ENCODE assay signal across 28 cellular contexts in genomic region chr12:124831590-124831989, GRCh38.
"Had no signal": no experiment of that assay in that cellular context is flagged by ENCODE, and none has a peak within 500 bp of the region (broad histone marks: within the 10 kb centered on the region; RNA-seq: fewer than 3 reads in every experiment).

No MANE protein-coding gene starts in this region.

- ATAC-seq: activated naive CD8-positive, alpha-beta T cell treated with anti-CD3 and anti-CD28 coated beads, Interleukin-2, amount 50 U/mL, for 24 hours; activated T-cell treated with anti-CD3 and anti-CD28 coated beads, Interleukin-2, amount 50 U/mL, for 4 hours; body of pancreas; mucosa of descending colon; naive thymus-derived CD4-positive, alpha-beta T cell; stimulated activated naive B cell treated with anti-CD40 and anti-IgM and Interleukin-4, amounts not matched to agents 10 μg/mL and 1 μg/mL and 100 μg/mL, for 72 hours had no signal

- H3K4me3 Mint-ChIP-seq: activated naive CD4-positive, alpha-beta T cell treated with anti-CD3 and anti-CD28 coated beads, Interleukin-2, amount 10 ng/mL, durations not matched to agents 7 days and 5 days; activated naive CD8-positive, alpha-beta T cell treated with anti-CD3 and anti-CD28 coated beads, Interleukin-2, amount 50 U/mL, for 24 hours; activated T-cell treated with anti-CD3 and anti-CD28 coated beads, Interleukin-2, amount 50 U/mL, for 4 hours; dendritic cell treated with granulocyte-macrophage colony-stimulating factor and Interleukin-4, amounts not matched to agents 40 ng/mL and 50 ng/mL, for 4 days; memory B cell; naive thymus-derived CD4-positive, alpha-beta T cell; stimulated activated naive B cell treated with anti-CD40 and anti-IgM and Interleukin-4, amounts not matched to agents 10 μg/mL and 1 μg/mL and 100 μg/mL, for 72 hours had no signal

- H3K9me3 Mint-ChIP-seq: activated naive CD4-positive, alpha-beta T cell treated with anti-CD3 and anti-CD28 coated beads, Interleukin-2, amount 10 ng/mL, durations not matched to agents 7 days and 5 days; activated naive CD8-positive, alpha-beta T cell treated with anti-CD3 and anti-CD28 coated beads, Interleukin-2, amount 50 U/mL, for 24 hours; dendritic cell treated with granulocyte-macrophage colony-stimulating factor and Interleukin-4, amounts not matched to agents 40 ng/mL and 50 ng/mL, for 4 days had no signal

- H3K27ac ChIP-seq: body of pancreas, cardiac muscle cell, esophagus muscularis mucosa, hepatocyte, transverse colon, uterus, WERI-Rb-1 had no signal

- H3K27me3 Mint-ChIP-seq: activated naive CD4-positive, alpha-beta T cell treated with anti-CD3 and anti-CD28 coated beads, Interleukin-2, amount 10 ng/mL, durations not matched to agents 7 days and 5 days; activated naive CD8-positive, alpha-beta T cell treated with anti-CD3 and anti-CD28 coated beads, Interleukin-2, amount 50 U/mL, for 24 hours; dendritic cell treated with granulocyte-macrophage colony-stimulating factor and Interleukin-4, amounts not matched to agents 40 ng/mL and 50 ng/mL, for 4 days; memory B cell; naive thymus-derived CD4-positive, alpha-beta T cell; stimulated activated naive B cell treated with anti-CD40 and anti-IgM and Interleukin-4, amounts not matched to agents 10 μg/mL and 1 μg/mL and 100 μg/mL, for 72 hours had no signal

- H3K27ac Mint-ChIP-seq: activated naive CD4-positive, alpha-beta T cell treated with anti-CD3 and anti-CD28 coated beads, Interleukin-2, amount 10 ng/mL, durations not matched to agents 7 days and 5 days; activated naive CD8-positive, alpha-beta T cell treated with anti-CD3 and anti-CD28 coated beads, Interleukin-2, amount 50 U/mL, for 24 hours; dendritic cell treated with granulocyte-macrophage colony-stimulating factor and Interleukin-4, amounts not matched to agents 40 ng/mL and 50 ng/mL, for 4 days; memory B cell; naive thymus-derived CD4-positive, alpha-beta T cell; progenitor cell of endocrine pancreas; stimulated activated naive B cell treated with anti-CD40 and anti-IgM and Interleukin-4, amounts not matched to agents 10 μg/mL and 1 μg/mL and 100 μg/mL, for 72 hours had no signal

- H3K36me3 ChIP-seq: cardiac muscle cell, esophagus muscularis mucosa, transverse colon, uterus, WERI-Rb-1 had no signal

- H3K27me3 ChIP-seq: body of pancreas, cardiac muscle cell, esophagus muscularis mucosa, hepatocyte, transverse colon, uterus had no signal

- H3K36me3 Mint-ChIP-seq: activated naive CD4-positive, alpha-beta T cell treated with anti-CD3 and anti-CD28 coated beads, Interleukin-2, amount 10 ng/mL, durations not matched to agents 7 days and 5 days had no signal

- H3K9me3 ChIP-seq: body of pancreas, esophagus muscularis mucosa, mucosa of descending colon, transverse colon, uterus had no signal

- H3K4me2 ChIP-seq: hepatocyte had no signal

- H3K4me3 ChIP-seq: body of pancreas, cardiac muscle cell, esophagus muscularis mucosa, hepatocyte, mucosa of descending colon, transverse colon, uterus had no signal

- DNase-seq: activated CD4-positive, alpha-beta T cell treated with anti-CD3 and anti-CD28 coated beads for 1 hour; activated CD4-positive, alpha-beta T cell treated with anti-CD3 and anti-CD28 coated beads, Interleukin-2, amount 50 U/mL, for 1 hour; activated CD8-positive, alpha-beta memory T cell treated with anti-CD3 and anti-CD28 coated beads for 24 hours; activated CD8-positive, alpha-beta memory T cell treated with anti-CD3 and anti-CD28 coated beads, Interleukin-2, amount 50 U/mL, for 48 hours; activated effector memory CD4-positive, alpha-beta T cell treated with anti-CD3 and anti-CD28 coated beads, Interleukin-2, amount 50 U/mL, for 16 hours; activated naive CD4-positive, alpha-beta T cell treated with anti-CD3 and anti-CD28 coated beads, Interleukin-2, amount 10 ng/mL, durations not matched to agents 7 days and 5 days; activated naive CD8-positive, alpha-beta T cell treated with anti-CD3 and anti-CD28 coated beads, Interleukin-2, amount 50 U/mL, for 24 hours; activated T-cell treated with anti-CD3 and anti-CD28 coated beads, Interleukin-2, amount 50 U/mL, for 4 hours; anterior cingulate cortex; body of pancreas; effector CD8-positive, alpha-beta T cell; glutamatergic neuron; mucosa of descending colon; naive thymus-derived CD4-positive, alpha-beta T cell; retina; stimulated activated CD4-positive, alpha-beta T cell treated with anti-CD3 and anti-CD28 coated beads, Interleukin-2, amount 100 ng/mL, for 48 hours; stimulated activated CD8-positive, alpha-beta memory T cell treated with anti-CD3 and anti-CD28 coated beads, Interleukin-4, amount 100 ng/mL, for 48 hours; stimulated activated naive B cell treated with anti-CD40 and anti-IgM and Interleukin-4, amounts not matched to agents 10 μg/mL and 1 μg/mL and 100 μg/mL, for 72 hours; transverse colon; uterus; WERI-Rb-1 had no signal

- H3K4me1 Mint-ChIP-seq: activated naive CD4-positive, alpha-beta T cell treated with anti-CD3 and anti-CD28 coated beads, Interleukin-2, amount 10 ng/mL, durations not matched to agents 7 days and 5 days; naive thymus-derived CD4-positive, alpha-beta T cell had no signal

- H2AFZ ChIP-seq: hepatocyte had no signal

- FAIRE-seq: frontal cortex had no signal
